Comparison of ENCODE assay signal across 10 cellular contexts in genomic region chr14:97634786-97635185, GRCh38.
DNase-seq lines count a peak whose midpoint lies in the region; ATAC-seq and TF ChIP-seq lines count a peak whose summit lies in the region.
"Had no signal": no experiment of that assay in that cellular context is flagged by ENCODE, and none has a peak within 500 bp of the region (broad histone marks: within the 10 kb centered on the region; RNA-seq: fewer than 3 reads in every experiment).

No MANE protein-coding gene starts in this region.

- H3K27me3 ChIP-seq in lower lobe of right lung (ENCODE audit: low read depth) (no peaks in the 10 kb centered on the region), transverse colon (no peaks in the 10 kb centered on the region)

- in situ Hi-C loops in transverse colon (cut with MboI; ENCODE audit: low pct_ligation_motif_present in 1 of 4, low pct_unique_long_range_greater_than_20kb in 1 of 4, low sequenced_read_pairs in 3 of 4): no loop called here

- TF ChIP-seq POLR2A in transverse colon (IDR thresholded peaks at IDR 0.05): no peak

- WGBS in transverse colon (ENCODE audit: low coverage in 1 of 2), 2 donors: 25 to 46% methylated on average over 14 of the region's 14 CpGs

- H3K27me3 Mint-ChIP-seq in activated T-helper 2 cell treated with anti-CD3 and anti-CD28 coated beads, Interferon-gamma antibody, Interleukin-2, Interleukin-4, amounts not matched to agents 10 μg/mL and 5 μg/mL and 100 μg/mL, durations not matched to agents 14 hours and 24 hours and 36 hours (ENCODE audit: low read depth): no peaks in the 10 kb centered on the region

- H3K4me3 ChIP-seq in lower lobe of right lung: peak overlapping the region; percentile 4
- peak overlapping the region; percentile 4 to 22 (median 14) for H3K4me3 ChIP-seq in transverse colon

- no peaks in the 10 kb centered on the region for H3K9me3 ChIP-seq in lower lobe of right lung
- no peaks in the 10 kb centered on the region for H3K9me3 ChIP-seq in transverse colon
- H3K9me3 ChIP-seq: adrenal gland had no signal

- peak overlapping the region; percentile 74 for H3K4me3 Mint-ChIP-seq in activated T-helper 2 cell treated with anti-CD3 and anti-CD28 coated beads, Interferon-gamma antibody, Interleukin-2, Interleukin-4, amounts not matched to agents 10 μg/mL and 5 μg/mL and 100 μg/mL, durations not matched to agents 14 hours and 24 hours and 36 hours (ENCODE audit: low read depth)

- intact Hi-C loops in activated T-helper 2 cell treated with anti-CD3 and anti-CD28 coated beads, Interferon-gamma antibody, Interleukin-2, Interleukin-4, amounts not matched to agents 10 μg/mL and 5 μg/mL and 100 μg/mL, durations not matched to agents 14 hours and 24 hours and 36 hours (cut with micrococcal nuclease): loop anchor here (5.0 kb wide), 2 partner anchors 73 to 177 kb away; no protein-coding TSS in a partner anchor
- intact Hi-C loops in lower lobe of right lung (cut with DNase I): no loop called here
- intact Hi-C loops in transverse colon (cut with DNase I; ENCODE audit: low total_unique reads): no loop called here

- DNase-seq in activated T-cell treated with anti-CD3 and anti-CD28 coated beads for 48 hours (ENCODE audit: low read depth) (peak; percentile 6), activated T-cell treated with anti-CD3 and anti-CD28 coated beads for 4 hours (no peak), lower lobe of right lung (no peak), transverse colon (no peak), GDM1 (lab: John Stamatoyannopoulos, UW) (no peak)
- no peak for DNase-seq in activated T-helper 2 cell treated with anti-CD3 and anti-CD28 coated beads, Interferon-gamma antibody, Interleukin-2, Interleukin-4, amounts not matched to agents 10 μg/mL and 5 μg/mL and 100 μg/mL, durations not matched to agents 14 hours and 24 hours and 36 hours (ENCODE audit: low spot score)
- DNase-seq: GOT3 had no signal

- no peak for TF ChIP-seq EP300 in transverse colon (IDR thresholded peaks at IDR 0.05; ENCODE audit: low read depth)

- H3K4me1 ChIP-seq in lower lobe of right lung (no peaks in the 10 kb centered on the region), transverse colon (peaks cover 0 to 4% (median 0%) of the 10 kb centered on the region in 4 donors)

- peak overlapping the region; percentile 53 for H3K27ac Mint-ChIP-seq in activated T-helper 2 cell treated with anti-CD3 and anti-CD28 coated beads, Interferon-gamma antibody, Interleukin-2, Interleukin-4, amounts not matched to agents 10 μg/mL and 5 μg/mL and 100 μg/mL, durations not matched to agents 14 hours and 24 hours and 36 hours

- no peaks in the 10 kb centered on the region for H3K9me3 Mint-ChIP-seq in activated T-helper 2 cell treated with anti-CD3 and anti-CD28 coated beads, Interferon-gamma antibody, Interleukin-2, Interleukin-4, amounts not matched to agents 10 μg/mL and 5 μg/mL and 100 μg/mL, durations not matched to agents 14 hours and 24 hours and 36 hours

- H3K36me3 Mint-ChIP-seq in activated T-helper 2 cell treated with anti-CD3 and anti-CD28 coated beads, Interferon-gamma antibody, Interleukin-2, Interleukin-4, amounts not matched to agents 10 μg/mL and 5 μg/mL and 100 μg/mL, durations not matched to agents 14 hours and 24 hours and 36 hours (ENCODE audit: low read depth): no peaks in the 10 kb centered on the region

- H3K36me3 ChIP-seq in lower lobe of right lung (no peaks in the 10 kb centered on the region), transverse colon (no peaks in the 10 kb centered on the region)
- H3K36me3 ChIP-seq: adrenal gland had no signal

- H3K27ac ChIP-seq in lower lobe of right lung: no peak overlapping the region
- no peak overlapping the region for H3K27ac ChIP-seq in transverse colon
- H3K27ac ChIP-seq: adrenal gland had no signal

- no peak for TF ChIP-seq CTCF in lower lobe of right lung (IDR thresholded peaks at IDR 0.05)
- no peak for TF ChIP-seq CTCF in transverse colon (IDR thresholded peaks at IDR 0.05)

- H3K4me1 Mint-ChIP-seq in activated T-helper 2 cell treated with anti-CD3 and anti-CD28 coated beads, Interferon-gamma antibody, Interleukin-2, Interleukin-4, amounts not matched to agents 10 μg/mL and 5 μg/mL and 100 μg/mL, durations not matched to agents 14 hours and 24 hours and 36 hours (ENCODE audit: low read depth): peaks cover 42% of the 10 kb centered on the region

- no peak for ATAC-seq in lower lobe of right lung
- ATAC-seq in GM19397 (IDR thresholded peaks at IDR 0.05; ENCODE audit: unreplicated experiment): no peak
- ATAC-seq in GM19023 (IDR thresholded peaks at IDR 0.05; ENCODE audit: unreplicated experiment): no peak
